In genomic region chr16:23024044-23024443, GRCh38 we compare ENCODE assay signal across 1 cellular context.
TF ChIP-seq lines count a peak whose summit lies in the region.

No MANE protein-coding gene starts in this region.

TF ChIP-seq in HepG2, 621 proteins besides CTCF, POLR2A, EP300 and RAD21 (continued from another document):
- TF ChIP-seq AFF4 (CRISPR knock-in tag; IDR thresholded peaks at IDR 0.05) (no peak), ZFY (CRISPR knock-in tag; IDR thresholded peaks at IDR 0.05) (no peak), MAFK (conservative IDR thresholded peaks at IDR 0.05 in 1 of 2, IDR thresholded peaks at IDR 0.05 in 1 of 2; ENCODE audit: low read length in 2 of 2) (peak; percentile 67 to 74), SMAD1 (CRISPR knock-in tag; IDR thresholded peaks at IDR 0.05; ENCODE audit: borderline replicate concordance, low read depth) (no peak), ZNF333 (CRISPR knock-in tag; IDR thresholded peaks at IDR 0.05; ENCODE audit: borderline replicate concordance) (no peak), CREB3 (CRISPR knock-in tag; IDR thresholded peaks at IDR 0.05) (no peak), RBFOX2 (IDR thresholded peaks at IDR 0.05; ENCODE audit: low read depth, low read length) (no peak), THAP8 (CRISPR knock-in tag; IDR thresholded peaks at IDR 0.05; ENCODE audit: borderline replicate concordance) (no peak)
